ENCODE assay signal across 1 cellular context in the genomic region with DNA sequence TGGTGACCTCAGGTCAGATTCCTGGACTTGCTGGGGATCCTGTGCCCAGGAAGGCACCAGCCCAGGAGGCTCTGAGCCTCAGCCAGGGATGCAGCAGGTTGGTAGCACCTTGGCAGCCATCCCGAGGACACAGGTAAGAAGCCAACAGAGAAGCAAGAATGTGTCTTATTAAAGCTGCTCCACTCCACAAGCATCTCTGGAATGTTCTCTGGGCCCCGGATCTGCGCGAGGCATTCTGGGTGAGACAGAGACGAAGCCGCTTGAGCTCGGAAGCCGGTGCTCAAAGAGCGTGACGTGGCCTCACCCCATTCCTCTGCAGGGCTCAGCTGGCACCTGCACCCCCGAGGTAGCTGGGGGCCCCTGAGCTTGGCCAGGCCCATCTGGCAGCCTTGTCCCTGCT.
TF ChIP-seq lines count a peak whose summit lies in the region.

No MANE protein-coding gene starts in this region.

TF ChIP-seq in HepG2, 621 proteins besides CTCF, POLR2A, EP300 and RAD21 (continued from another document and continues in another):
- TF ChIP-seq, protein P1, sequence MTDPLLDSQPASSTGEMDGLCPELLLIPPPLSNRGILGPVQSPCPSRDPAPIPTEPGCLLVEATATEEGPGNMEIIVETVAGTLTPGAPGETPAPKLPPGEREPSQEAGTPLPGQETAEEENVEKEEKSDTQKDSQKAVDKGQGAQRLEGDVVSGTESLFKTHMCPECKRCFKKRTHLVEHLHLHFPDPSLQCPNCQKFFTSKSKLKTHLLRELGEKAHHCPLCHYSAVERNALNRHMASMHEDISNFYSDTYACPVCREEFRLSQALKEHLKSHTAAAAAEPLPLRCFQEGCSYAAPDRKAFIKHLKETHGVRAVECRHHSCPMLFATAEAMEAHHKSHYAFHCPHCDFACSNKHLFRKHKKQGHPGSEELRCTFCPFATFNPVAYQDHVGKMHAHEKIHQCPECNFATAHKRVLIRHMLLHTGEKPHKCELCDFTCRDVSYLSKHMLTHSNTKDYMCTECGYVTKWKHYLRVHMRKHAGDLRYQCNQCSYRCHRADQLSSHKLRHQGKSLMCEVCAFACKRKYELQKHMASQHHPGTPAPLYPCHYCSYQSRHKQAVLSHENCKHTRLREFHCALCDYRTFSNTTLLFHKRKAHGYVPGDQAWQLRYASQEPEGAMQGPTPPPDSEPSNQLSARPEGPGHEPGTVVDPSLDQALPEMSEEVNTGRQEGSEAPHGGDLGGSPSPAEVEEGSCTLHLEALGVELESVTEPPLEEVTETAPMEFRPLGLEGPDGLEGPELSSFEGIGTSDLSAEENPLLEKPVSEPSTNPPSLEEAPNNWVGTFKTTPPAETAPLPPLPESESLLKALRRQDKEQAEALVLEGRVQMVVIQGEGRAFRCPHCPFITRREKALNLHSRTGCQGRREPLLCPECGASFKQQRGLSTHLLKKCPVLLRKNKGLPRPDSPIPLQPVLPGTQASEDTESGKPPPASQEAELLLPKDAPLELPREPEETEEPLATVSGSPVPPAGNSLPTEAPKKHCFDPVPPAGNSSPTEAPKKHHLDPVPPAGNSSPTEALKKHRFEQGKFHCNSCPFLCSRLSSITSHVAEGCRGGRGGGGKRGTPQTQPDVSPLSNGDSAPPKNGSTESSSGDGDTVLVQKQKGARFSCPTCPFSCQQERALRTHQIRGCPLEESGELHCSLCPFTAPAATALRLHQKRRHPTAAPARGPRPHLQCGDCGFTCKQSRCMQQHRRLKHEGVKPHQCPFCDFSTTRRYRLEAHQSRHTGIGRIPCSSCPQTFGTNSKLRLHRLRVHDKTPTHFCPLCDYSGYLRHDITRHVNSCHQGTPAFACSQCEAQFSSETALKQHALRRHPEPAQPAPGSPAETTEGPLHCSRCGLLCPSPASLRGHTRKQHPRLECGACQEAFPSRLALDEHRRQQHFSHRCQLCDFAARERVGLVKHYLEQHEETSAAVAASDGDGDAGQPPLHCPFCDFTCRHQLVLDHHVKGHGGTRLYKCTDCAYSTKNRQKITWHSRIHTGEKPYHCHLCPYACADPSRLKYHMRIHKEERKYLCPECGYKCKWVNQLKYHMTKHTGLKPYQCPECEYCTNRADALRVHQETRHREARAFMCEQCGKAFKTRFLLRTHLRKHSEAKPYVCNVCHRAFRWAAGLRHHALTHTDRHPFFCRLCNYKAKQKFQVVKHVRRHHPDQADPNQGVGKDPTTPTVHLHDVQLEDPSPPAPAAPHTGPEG (CRISPR knock-in tag; IDR thresholded peaks at IDR 0.05): peak; percentile 61; the same call in 1 of the 2 replicates
- no peak for TF ChIP-seq ZNF572 (CRISPR knock-in tag; IDR thresholded peaks at IDR 0.05)
- TF ChIP-seq SETDB1 (CRISPR knock-in tag; IDR thresholded peaks at IDR 0.05; ENCODE audit: borderline replicate concordance): no peak
- TF ChIP-seq SMC3 (IDR thresholded peaks at IDR 0.05; ENCODE audit: low read length): no peak
- no peak for TF ChIP-seq ISL2 (CRISPR knock-in tag; IDR thresholded peaks at IDR 0.05)
- TF ChIP-seq ZFP37 (CRISPR knock-in tag; IDR thresholded peaks at IDR 0.05; ENCODE audit: borderline replicate concordance): no peak
- no peak for TF ChIP-seq BCL6 (CRISPR knock-in tag; IDR thresholded peaks at IDR 0.05)
- 0 out of 2 replicates have a peak, but pooled peaks have one; percentile 52 for TF ChIP-seq ZNF232 (CRISPR knock-in tag; IDR thresholded peaks at IDR 0.05; ENCODE audit: borderline replicate concordance)
- no peak for TF ChIP-seq ZNF296 (CRISPR knock-in tag; conservative IDR thresholded peaks at IDR 0.05)
- TF ChIP-seq ETV5 (CRISPR knock-in tag; IDR thresholded peaks at IDR 0.05; ENCODE audit: borderline replicate concordance): no peak
- TF ChIP-seq SP140L (CRISPR knock-in tag; IDR thresholded peaks at IDR 0.05; ENCODE audit: borderline replicate concordance): no peak
- TF ChIP-seq ZBTB2 (CRISPR knock-in tag; IDR thresholded peaks at IDR 0.05; ENCODE audit: low read depth): no peak
- TF ChIP-seq, protein P2, sequence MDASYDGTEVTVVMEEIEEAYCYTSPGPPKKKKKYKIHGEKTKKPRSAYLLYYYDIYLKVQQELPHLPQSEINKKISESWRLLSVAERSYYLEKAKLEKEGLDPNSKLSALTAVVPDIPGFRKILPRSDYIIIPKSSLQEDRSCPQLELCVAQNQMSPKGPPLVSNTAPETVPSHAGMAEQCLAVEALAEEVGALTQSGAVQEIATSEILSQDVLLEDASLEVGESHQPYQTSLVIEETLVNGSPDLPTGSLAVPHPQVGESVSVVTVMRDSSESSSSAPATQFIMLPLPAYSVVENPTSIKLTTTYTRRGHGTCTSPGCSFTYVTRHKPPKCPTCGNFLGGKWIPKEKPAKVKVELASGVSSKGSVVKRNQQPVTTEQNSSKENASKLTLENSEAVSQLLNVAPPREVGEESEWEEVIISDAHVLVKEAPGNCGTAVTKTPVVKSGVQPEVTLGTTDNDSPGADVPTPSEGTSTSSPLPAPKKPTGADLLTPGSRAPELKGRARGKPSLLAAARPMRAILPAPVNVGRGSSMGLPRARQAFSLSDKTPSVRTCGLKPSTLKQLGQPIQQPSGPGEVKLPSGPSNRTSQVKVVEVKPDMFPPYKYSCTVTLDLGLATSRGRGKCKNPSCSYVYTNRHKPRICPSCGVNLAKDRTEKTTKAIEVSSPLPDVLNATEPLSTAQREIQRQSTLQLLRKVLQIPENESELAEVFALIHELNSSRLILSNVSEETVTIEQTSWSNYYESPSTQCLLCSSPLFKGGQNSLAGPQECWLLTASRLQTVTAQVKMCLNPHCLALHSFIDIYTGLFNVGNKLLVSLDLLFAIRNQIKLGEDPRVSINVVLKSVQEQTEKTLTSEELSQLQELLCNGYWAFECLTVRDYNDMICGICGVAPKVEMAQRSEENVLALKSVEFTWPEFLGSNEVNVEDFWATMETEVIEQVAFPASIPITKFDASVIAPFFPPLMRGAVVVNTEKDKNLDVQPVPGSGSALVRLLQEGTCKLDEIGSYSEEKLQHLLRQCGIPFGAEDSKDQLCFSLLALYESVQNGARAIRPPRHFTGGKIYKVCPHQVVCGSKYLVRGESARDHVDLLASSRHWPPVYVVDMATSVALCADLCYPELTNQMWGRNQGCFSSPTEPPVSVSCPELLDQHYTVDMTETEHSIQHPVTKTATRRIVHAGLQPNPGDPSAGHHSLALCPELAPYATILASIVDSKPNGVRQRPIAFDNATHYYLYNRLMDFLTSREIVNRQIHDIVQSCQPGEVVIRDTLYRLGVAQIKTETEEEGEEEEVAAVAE (CRISPR knock-in tag; IDR thresholded peaks at IDR 0.05; ENCODE audit: borderline replicate concordance): no peak
- TF ChIP-seq ZNF430 (CRISPR knock-in tag; IDR thresholded peaks at IDR 0.05): peak; percentile 58; the same call in 1 of the 2 replicates
- TF ChIP-seq SAP130 (CRISPR knock-in tag; IDR thresholded peaks at IDR 0.05; ENCODE audit: low read depth): no peak
- no peak for TF ChIP-seq ZNF616 (CRISPR knock-in tag; IDR thresholded peaks at IDR 0.05; ENCODE audit: low read depth)
- TF ChIP-seq ZNF747 (CRISPR knock-in tag; IDR thresholded peaks at IDR 0.05; ENCODE audit: borderline replicate concordance): 0 out of 2 replicates have a peak, but pooled peaks have one; percentile 4
- TF ChIP-seq, protein P3, sequence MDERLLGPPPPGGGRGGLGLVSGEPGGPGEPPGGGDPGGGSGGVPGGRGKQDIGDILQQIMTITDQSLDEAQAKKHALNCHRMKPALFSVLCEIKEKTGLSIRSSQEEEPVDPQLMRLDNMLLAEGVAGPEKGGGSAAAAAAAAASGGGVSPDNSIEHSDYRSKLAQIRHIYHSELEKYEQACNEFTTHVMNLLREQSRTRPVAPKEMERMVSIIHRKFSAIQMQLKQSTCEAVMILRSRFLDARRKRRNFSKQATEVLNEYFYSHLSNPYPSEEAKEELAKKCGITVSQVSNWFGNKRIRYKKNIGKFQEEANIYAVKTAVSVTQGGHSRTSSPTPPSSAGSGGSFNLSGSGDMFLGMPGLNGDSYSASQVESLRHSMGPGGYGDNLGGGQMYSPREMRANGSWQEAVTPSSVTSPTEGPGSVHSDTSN (CRISPR knock-in tag; IDR thresholded peaks at IDR 0.05): no peak
- TF ChIP-seq ZBTB21 (CRISPR knock-in tag; IDR thresholded peaks at IDR 0.05): no peak
- TF ChIP-seq TEAD3 (CRISPR knock-in tag; optimal IDR thresholded peaks at IDR 0.05; ENCODE audit: borderline replicate concordance): peak; percentile 77
- TF ChIP-seq FOSL1 (CRISPR knock-in tag; IDR thresholded peaks at IDR 0.05; ENCODE audit: borderline replicate concordance): no peak
- TF ChIP-seq ZSCAN9 (CRISPR knock-in tag; IDR thresholded peaks at IDR 0.05; ENCODE audit: borderline replicate concordance): no peak
- TF ChIP-seq SRSF9 (IDR thresholded peaks at IDR 0.05; ENCODE audit: borderline replicate concordance, insufficient read depth, low read depth, low read length, poor library complexity, severe bottlenecking): no peak
- TF ChIP-seq IRX3 (CRISPR knock-in tag; IDR thresholded peaks at IDR 0.05; ENCODE audit: borderline replicate concordance, low read depth): no peak
- no peak for TF ChIP-seq ATF6 (CRISPR knock-in tag; conservative IDR thresholded peaks at IDR 0.05)
- TF ChIP-seq GPN1 (CRISPR knock-in tag; IDR thresholded peaks at IDR 0.05; ENCODE audit: borderline replicate concordance): no peak
- TF ChIP-seq, protein P4, sequence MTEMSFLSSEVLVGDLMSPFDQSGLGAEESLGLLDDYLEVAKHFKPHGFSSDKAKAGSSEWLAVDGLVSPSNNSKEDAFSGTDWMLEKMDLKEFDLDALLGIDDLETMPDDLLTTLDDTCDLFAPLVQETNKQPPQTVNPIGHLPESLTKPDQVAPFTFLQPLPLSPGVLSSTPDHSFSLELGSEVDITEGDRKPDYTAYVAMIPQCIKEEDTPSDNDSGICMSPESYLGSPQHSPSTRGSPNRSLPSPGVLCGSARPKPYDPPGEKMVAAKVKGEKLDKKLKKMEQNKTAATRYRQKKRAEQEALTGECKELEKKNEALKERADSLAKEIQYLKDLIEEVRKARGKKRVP (CRISPR knock-in tag; IDR thresholded peaks at IDR 0.05): no peak
- no peak for TF ChIP-seq ZBTB20 (CRISPR knock-in tag; IDR thresholded peaks at IDR 0.05; ENCODE audit: borderline replicate concordance, low read depth)
- no peak for TF ChIP-seq TOE1 (CRISPR knock-in tag; IDR thresholded peaks at IDR 0.05)
- TF ChIP-seq ZSCAN12 (CRISPR knock-in tag; IDR thresholded peaks at IDR 0.05): no peak
- TF ChIP-seq FOSL2 (CRISPR knock-in tag; IDR thresholded peaks at IDR 0.05): no peak; the same call in 1 of the 2 replicates
- TF ChIP-seq ATF5 (CRISPR knock-in tag; IDR thresholded peaks at IDR 0.05; ENCODE audit: low read depth): no peak
- TF ChIP-seq PCBP1 (IDR thresholded peaks at IDR 0.05; ENCODE audit: borderline replicate concordance, low read depth, low read length): no peak
- TF ChIP-seq KDM4B (CRISPR knock-in tag; IDR thresholded peaks at IDR 0.05): no peak
- TF ChIP-seq CBFB (CRISPR knock-in tag; IDR thresholded peaks at IDR 0.05): no peak
- no peak for TF ChIP-seq ZNF644 (CRISPR knock-in tag; IDR thresholded peaks at IDR 0.05; ENCODE audit: low read depth)
- no peak for TF ChIP-seq TMF1 (CRISPR knock-in tag; IDR thresholded peaks at IDR 0.05; ENCODE audit: low read depth)
- TF ChIP-seq HES4 (CRISPR knock-in tag; IDR thresholded peaks at IDR 0.05; ENCODE audit: borderline replicate concordance): no peak
- no peak for TF ChIP-seq RARA (CRISPR knock-in tag; IDR thresholded peaks at IDR 0.05)
- TF ChIP-seq SNAI1 (CRISPR knock-in tag; IDR thresholded peaks at IDR 0.05; ENCODE audit: borderline replicate concordance): no peak
- no peak for TF ChIP-seq KLF6 (CRISPR knock-in tag; IDR thresholded peaks at IDR 0.05)
- no peak for TF ChIP-seq ZNF816 (CRISPR knock-in tag; IDR thresholded peaks at IDR 0.05; ENCODE audit: borderline replicate concordance)
- no peak for TF ChIP-seq DZIP1 (CRISPR knock-in tag; IDR thresholded peaks at IDR 0.05)
